Comparison of ENCODE assay signal across 17 cellular contexts in genomic region chr2:45307147-45307546, GRCh38.
DNase-seq lines count a peak whose midpoint lies in the region; ATAC-seq, FAIRE-seq and TF ChIP-seq lines count a peak whose summit lies in the region.
"Had no signal": no experiment of that assay in that cellular context is flagged by ENCODE, and none has a peak within 500 bp of the region (broad histone marks: within the 10 kb centered on the region; RNA-seq: fewer than 3 reads in every experiment).

No MANE protein-coding gene starts in this region.

- H4K20me1 ChIP-seq in KMS-11 (ENCODE audit: insufficient read depth) = no peaks in the 10 kb centered on the region
- H4K20me1 ChIP-seq in K562 (replicated peaks; ENCODE audit: control insufficient read depth, insufficient read depth, low read length) = no peaks in the 10 kb centered on the region
- no peaks in the 10 kb centered on the region for H4K20me1 ChIP-seq in neural progenitor cell (ENCODE audit: low read depth)

- no peaks in the 10 kb centered on the region for H3K36me3 Mint-ChIP-seq in neural progenitor cell
- H3K36me3 Mint-ChIP-seq in activated CD4-positive, alpha-beta T cell treated with anti-CD3 and anti-CD28 coated beads, Interleukin-2, amount 10 ng/mL, durations not matched to agents 7 days and 5 days (ENCODE audit: low read depth) = no peaks in the 10 kb centered on the region
- H3K36me3 Mint-ChIP-seq: CD4-positive, CD25-positive, alpha-beta regulatory T cell; CD8-positive, alpha-beta memory T cell had no signal

- H3K4me3 Mint-ChIP-seq in neural progenitor cell = no peak overlapping the region
- no peak overlapping the region for H3K4me3 Mint-ChIP-seq in activated CD4-positive, alpha-beta T cell treated with anti-CD3 and anti-CD28 coated beads, Interleukin-2, amount 10 ng/mL, durations not matched to agents 7 days and 5 days
- H3K4me3 Mint-ChIP-seq: CD4-positive, CD25-positive, alpha-beta regulatory T cell; CD8-positive, alpha-beta memory T cell had no signal

- peaks cover 16% of the 10 kb centered on the region for H3K27me3 Mint-ChIP-seq in neural progenitor cell (ENCODE audit: insufficient read depth, low read depth)
- peaks cover 6% of the 10 kb centered on the region for H3K27me3 Mint-ChIP-seq in activated CD4-positive, alpha-beta T cell treated with anti-CD3 and anti-CD28 coated beads, Interleukin-2, amount 10 ng/mL, durations not matched to agents 7 days and 5 days
- H3K27me3 Mint-ChIP-seq: CD4-positive, CD25-positive, alpha-beta regulatory T cell had no signal

- WGBS in K562 (ENCODE audit: insufficient coverage, low coverage, missing lambda C conversion rate) = 4% methylated on average over 11 of the region's 11 CpGs
- 82% methylated on average over 11 of the region's 11 CpGs for WGBS in right lobe of liver (ENCODE audit: insufficient coverage, low coverage, low lambda C conversion rate, missing lambda C conversion rate)

- no peaks in the 10 kb centered on the region for H3K79me2 ChIP-seq in KMS-11 (ENCODE audit: insufficient read depth, low read depth)
- H3K79me2 ChIP-seq in K562 (ENCODE audit: control insufficient read depth, insufficient read depth, low read length) = no peaks in the 10 kb centered on the region
- no peaks in the 10 kb centered on the region for H3K79me2 ChIP-seq in neural progenitor cell (ENCODE audit: low read depth)

- H3K4me2 ChIP-seq in KMS-11 (peak overlapping the region; percentile 61), K562 (ENCODE audit: insufficient read depth, low read length) (no peak overlapping the region), neural progenitor cell (peak overlapping the region; percentile 4)

- H3K9ac ChIP-seq in KMS-11 (no peak overlapping the region), K562 (ENCODE audit: insufficient read depth in 1 of 2, low read depth in 2 of 2, low read length in 2 of 2) (no peak overlapping the region), neural progenitor cell (no peak overlapping the region)

- H3F3A ChIP-seq in neural progenitor cell (ENCODE audit: low read depth) = no peaks in the 10 kb centered on the region

- no peak for TF ChIP-seq EP300 in K562 (IDR thresholded peaks at IDR 0.05; ENCODE audit: low read length)

- no peak for FAIRE-seq in K562 (lab: Jason Lieb, UNC)
- FAIRE-seq: A204.1 had no signal

- no peak overlapping the region for H3K27ac Mint-ChIP-seq in neural progenitor cell
- no peak overlapping the region for H3K27ac Mint-ChIP-seq in activated CD4-positive, alpha-beta T cell treated with anti-CD3 and anti-CD28 coated beads, Interleukin-2, amount 10 ng/mL, durations not matched to agents 7 days and 5 days
- H3K27ac Mint-ChIP-seq: CD4-positive, CD25-positive, alpha-beta regulatory T cell; CD8-positive, alpha-beta memory T cell had no signal

- CTCF ChIA-PET in K562 (lab: Yijun Ruan, JAX; ENCODE audit: low intra/inter-chr PET ratio) = no interaction called here
- CTCF ChIA-PET in activated CD4-positive, alpha-beta T cell treated with anti-CD3 and anti-CD28 coated beads, Interleukin-2, amount 10 ng/mL, durations not matched to agents 7 days and 5 days (lab: Charles Lee) = no interaction called here

- in situ Hi-C loops in K562 (cut with MboI) = no loop called here

- DNase-seq in K562 (ENCODE audit: extremely low read depth in 1 of 4, low spot score in 3 of 4) = no peak
- DNase-seq in neural progenitor cell (ENCODE audit: low spot score) = no peak
- no peak for DNase-seq in activated CD4-positive, alpha-beta T cell treated with anti-CD3 and anti-CD28 coated beads, Interleukin-2, amount 10 ng/mL, durations not matched to agents 7 days and 5 days
- no peak for DNase-seq in right lobe of liver
- DNase-seq in NCI-H1436 treated with DMSO at 0.1 percent for 48 hours (lab: John Stamatoyannopoulos, UW) = no peak
- DNase-seq: ACHN; BE2C; C1 segment of cervical spinal cord; CD4-positive, CD25-positive, alpha-beta regulatory T cell; CD8-positive, alpha-beta memory T cell; COR-L47; DMS79; GF-D8 had no signal

- H3K4me3 ChIP-seq in KMS-11 (IDR thresholded peaks at IDR 0.05; ENCODE audit: insufficient read depth, low read depth, low read length) = no peak overlapping the region
- H3K4me3 ChIP-seq in K562 = no peak overlapping the region
- H3K4me3 ChIP-seq in neural progenitor cell = no peak overlapping the region
- H3K4me3 ChIP-seq in right lobe of liver = no peak overlapping the region
- H3K4me3 ChIP-seq: HAP-1 had no signal

- H3K9me1 ChIP-seq in K562 (ENCODE audit: control insufficient read depth, insufficient read depth, low read length) = no peaks in the 10 kb centered on the region

- H3K9me3 Mint-ChIP-seq in neural progenitor cell = peaks cover 8% of the 10 kb centered on the region
- H3K9me3 Mint-ChIP-seq in activated CD4-positive, alpha-beta T cell treated with anti-CD3 and anti-CD28 coated beads, Interleukin-2, amount 10 ng/mL, durations not matched to agents 7 days and 5 days = no peaks in the 10 kb centered on the region

- H3K9me3 ChIP-seq in K562 (replicated peaks; ENCODE audit: control insufficient read depth, insufficient read depth, low read depth, low read length) (no peaks in the 10 kb centered on the region), neural progenitor cell (ENCODE audit: low read depth) (no peaks in the 10 kb centered on the region), right lobe of liver (no peaks in the 10 kb centered on the region)
- H3K9me3 ChIP-seq: BE2C, HAP-1 had no signal

- no peak for TF ChIP-seq RAD21 in K562 (CRISPR knock-in tag; conservative IDR thresholded peaks at IDR 0.05 in 1 of 2, IDR thresholded peaks at IDR 0.05 in 1 of 2)

- intact Hi-C loops in K562 (cut with micrococcal nuclease) = no loop called here
- intact Hi-C loops in right lobe of liver (cut with DNase I) = no loop called here

- H3K27me3 ChIP-seq in KMS-11 (ENCODE audit: insufficient read depth, low read depth) (no peaks in the 10 kb centered on the region), K562 (ENCODE audit: control insufficient read depth in 2 of 2, insufficient read depth in 2 of 2, low read length in 2 of 2) (peaks cover 0 to 25% of the 10 kb centered on the region in 2 experiments; a peak in 3 of 5 replicates), neural progenitor cell (no peaks in the 10 kb centered on the region), right lobe of liver (no peaks in the 10 kb centered on the region)
- H3K27me3 ChIP-seq: BE2C had no signal

- ATAC-seq in K562 (no peak), HG03108 (IDR thresholded peaks at IDR 0.05; ENCODE audit: unreplicated experiment) (no peak), right lobe of liver (no peak)

- H3K27ac ChIP-seq in KMS-11 (no peak overlapping the region; the same call in 1 of the 2 replicates), K562 (ENCODE audit: extremely low read depth, low read depth, low read length) (no peak overlapping the region), neural progenitor cell (no peak overlapping the region), right lobe of liver (no peak overlapping the region)

- no peak overlapping the region for H2AFZ ChIP-seq in KMS-11 (ENCODE audit: low read depth)
- H2AFZ ChIP-seq in K562 (ENCODE audit: low read depth, low read length) = no peak overlapping the region
- no peak overlapping the region for H2AFZ ChIP-seq in neural progenitor cell (replicated peaks)

- no peaks in the 10 kb centered on the region for H3K36me3 ChIP-seq in KMS-11 (ENCODE audit: insufficient read depth)
- H3K36me3 ChIP-seq in K562 (ENCODE audit: control insufficient read depth, insufficient read depth, low read length) = no peaks in the 10 kb centered on the region
- no peaks in the 10 kb centered on the region for H3K36me3 ChIP-seq in neural progenitor cell
- H3K36me3 ChIP-seq in right lobe of liver = no peaks in the 10 kb centered on the region
- H3K36me3 ChIP-seq: BE2C, HAP-1 had no signal

- TF ChIP-seq CTCF in KMS-11 (conservative IDR thresholded peaks at IDR 0.05; ENCODE audit: low read depth, low read length) (no peak), K562 (IDR thresholded peaks at IDR 0.05 in 2 of 3, conservative IDR thresholded peaks at IDR 0.05 in 1 of 3; ENCODE audit: insufficient read depth in 2 of 3, low read depth in 1 of 3, low read length in 3 of 3) (no peak), neural progenitor cell (IDR thresholded peaks at IDR 0.05) (no peak), right lobe of liver (IDR thresholded peaks at IDR 0.05) (no peak)

- TF ChIP-seq POLR2A in K562 (conservative IDR thresholded peaks at IDR 0.05) (no peak), right lobe of liver (IDR thresholded peaks at IDR 0.05) (no peak)

- H3K4me1 ChIP-seq in KMS-11 (ENCODE audit: low read depth, poor library complexity, severe bottlenecking) (peaks cover 21% of the 10 kb centered on the region), K562 (replicated peaks in 1 of 2; ENCODE audit: control insufficient read depth in 2 of 2, insufficient read depth in 2 of 2, low read length in 2 of 2) (no peaks in the 10 kb centered on the region), neural progenitor cell (peaks cover 8% of the 10 kb centered on the region), right lobe of liver (peaks cover 0 to 4% (median under 1%) of the 10 kb centered on the region in 4 donors)
- H3K4me1 ChIP-seq: BE2C, HAP-1 had no signal

- BruUV-seq in K562 (replicated peaks; lab: Mats Ljungman, UMichigan) = no TSS peak

- POLR2A ChIA-PET in K562 (lab: Yijun Ruan, JAX) = no interaction called here
- POLR2A ChIA-PET in activated CD4-positive, alpha-beta T cell treated with anti-CD3 and anti-CD28 coated beads, Interleukin-2, amount 10 ng/mL, durations not matched to agents 7 days and 5 days (lab: Charles Lee) = no interaction called here

- H3K4me1 Mint-ChIP-seq in neural progenitor cell = peaks cover 18% of the 10 kb centered on the region
- no peaks in the 10 kb centered on the region for H3K4me1 Mint-ChIP-seq in activated CD4-positive, alpha-beta T cell treated with anti-CD3 and anti-CD28 coated beads, Interleukin-2, amount 10 ng/mL, durations not matched to agents 7 days and 5 days
- H3K4me1 Mint-ChIP-seq: CD4-positive, CD25-positive, alpha-beta regulatory T cell; CD8-positive, alpha-beta memory T cell had no signal

TF ChIP-seq in K562, 482 proteins besides CTCF, POLR2A, EP300 and RAD21 (continues in another document):
- TF ChIP-seq SAFB2 (IDR thresholded peaks at IDR 0.05; ENCODE audit: borderline replicate concordance, low read depth, low read length, severe bottlenecking) = no peak
- TF ChIP-seq NRF1 (conservative IDR thresholded peaks at IDR 0.05 in 1 of 2, IDR thresholded peaks at IDR 0.05 in 1 of 2) = peak; percentile 22 to 26; a peak in 1 of 4 replicates
- TF ChIP-seq CGGBP1 (CRISPR knock-in tag; IDR thresholded peaks at IDR 0.05) = no peak
- no peak for TF ChIP-seq FOXA1 (IDR thresholded peaks at IDR 0.05; ENCODE audit: borderline replicate concordance)
